In the genomic region with DNA sequence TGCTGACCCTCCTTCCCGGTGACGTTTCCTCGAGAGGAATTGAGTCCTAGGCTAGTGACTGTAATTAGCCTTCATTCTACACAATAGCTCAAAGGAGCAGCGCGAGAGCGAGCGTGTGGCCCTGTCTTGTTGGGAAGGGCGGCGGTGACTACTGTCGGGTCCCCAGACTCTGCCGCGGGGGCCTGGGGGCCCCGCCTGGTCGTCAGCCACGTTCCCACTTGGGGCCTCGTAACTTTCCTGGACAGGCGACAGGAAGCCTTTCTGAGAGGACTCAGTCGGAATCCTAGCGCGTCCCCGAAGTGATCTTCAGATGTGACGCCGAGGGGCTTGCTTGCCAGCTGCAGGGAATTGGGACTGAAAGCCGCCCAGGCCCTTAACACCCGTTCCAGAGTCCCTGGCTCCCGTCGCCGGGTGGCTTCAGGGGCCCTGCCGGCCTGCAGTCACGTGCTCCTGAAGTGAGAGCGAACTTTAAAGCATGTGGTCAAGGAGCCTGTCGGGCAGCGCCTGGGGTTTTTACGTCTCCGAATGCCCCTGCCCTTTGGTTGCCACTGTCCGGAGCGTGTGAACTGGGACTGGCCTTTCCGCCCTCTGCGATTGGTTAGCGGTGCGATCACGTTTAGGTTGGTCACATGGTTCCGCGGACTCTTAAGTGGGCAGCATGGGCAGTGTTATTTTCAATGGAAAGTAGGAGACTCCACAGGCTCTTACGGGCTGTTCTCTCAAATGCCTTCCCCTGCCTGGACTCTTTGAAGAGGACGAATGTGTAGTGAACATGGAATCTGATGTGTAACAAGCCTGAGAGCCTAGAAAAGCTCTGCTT, we compare ENCODE assay signal across 8 cellular contexts. TPM values are rescaled to one million over a fixed set of nuclear protein-coding genes. Genes with fewer than 3 reads are reported as not detected.
DNase-seq lines count a peak whose midpoint lies in the region; ATAC-seq and TF ChIP-seq lines count a peak whose summit lies in the region.

No MANE protein-coding gene starts in this region.

- H3K27me3 Mint-ChIP-seq in activated T-cell treated with anti-CD3 and anti-CD28 coated beads, Interleukin-2, amount 50 U/mL, for 4 hours (ENCODE audit: low read depth), result peaks cover 51% of the 10 kb centered on the region
- H3K27me3 Mint-ChIP-seq in activated T-helper 1 cell treated with anti-CD3 and anti-CD28 coated beads, Interleukin-12 subunit alpha, Interleukin-12 subunit beta, Interleukin-2, Interleukin-4 antibody, amounts not matched to agents 30 ng/mL and 10 ng/mL and 1 ng/mL, durations not matched to agents 14 hours and 24 hours and 36 hours (ENCODE audit: insufficient read depth), result peaks cover 26% of the 10 kb centered on the region
- H3K27me3 Mint-ChIP-seq in glutamatergic neuron (ENCODE audit: unreplicated experiment) (peaks cover 8% of the 10 kb centered on the region), nephron (ENCODE audit: low read depth) (peaks cover 20% of the 10 kb centered on the region)

- H3K4me1 ChIP-seq in Loucy (ENCODE audit: insufficient read depth, low read length, poor library complexity, severe bottlenecking), result peaks cover 63% of the 10 kb centered on the region

- no peak for DNase-seq in activated T-cell treated with anti-CD3 and anti-CD28 coated beads, Interleukin-2, amount 50 U/mL, for 4 hours
- DNase-seq in activated T-cell treated with anti-CD3 and anti-CD28 coated beads for 4 hours (no peak), glutamatergic neuron (peak; percentile 51)
- no peak for DNase-seq in activated T-helper 1 cell treated with anti-CD3 and anti-CD28 coated beads, Interleukin-12 subunit alpha, Interleukin-12 subunit beta, Interleukin-2, Interleukin-4 antibody, amounts not matched to agents 30 ng/mL and 10 ng/mL and 1 ng/mL, durations not matched to agents 14 hours and 24 hours and 36 hours (ENCODE audit: low spot score)

- no peaks in the 10 kb centered on the region for H3K27me3 ChIP-seq in Loucy (ENCODE audit: insufficient read depth, low read length, poor library complexity, severe bottlenecking)

- peak overlapping the region; percentile 42; the same call in 1 of the 2 replicates for H2AFZ ChIP-seq in Loucy (ENCODE audit: low read length)

- peak overlapping the region; percentile 61 for H3K27ac Mint-ChIP-seq in activated T-helper 1 cell treated with anti-CD3 and anti-CD28 coated beads, Interleukin-12 subunit alpha, Interleukin-12 subunit beta, Interleukin-2, Interleukin-4 antibody, amounts not matched to agents 30 ng/mL and 10 ng/mL and 1 ng/mL, durations not matched to agents 14 hours and 24 hours and 36 hours
- H3K27ac Mint-ChIP-seq in glutamatergic neuron (ENCODE audit: unreplicated experiment) (peak overlapping the region; percentile 8), nephron (peak overlapping the region; percentile 88 to 92 (median 92))

- peak overlapping the region; percentile 88 for H3K9ac ChIP-seq in Loucy (ENCODE audit: low read depth, low read length, poor library complexity, severe bottlenecking)

- peak overlapping the region; percentile 89 for H3K4me3 ChIP-seq in Loucy (ENCODE audit: low read length, poor library complexity, severe bottlenecking)

- H3K9me3 Mint-ChIP-seq in activated T-cell treated with anti-CD3 and anti-CD28 coated beads, Interleukin-2, amount 50 U/mL, for 4 hours, result no peaks in the 10 kb centered on the region
- H3K9me3 Mint-ChIP-seq in activated T-helper 1 cell treated with anti-CD3 and anti-CD28 coated beads, Interleukin-12 subunit alpha, Interleukin-12 subunit beta, Interleukin-2, Interleukin-4 antibody, amounts not matched to agents 30 ng/mL and 10 ng/mL and 1 ng/mL, durations not matched to agents 14 hours and 24 hours and 36 hours, result peaks cover 3% of the 10 kb centered on the region
- peaks cover 8% of the 10 kb centered on the region for H3K9me3 Mint-ChIP-seq in glutamatergic neuron (ENCODE audit: unreplicated experiment)
- H3K9me3 Mint-ChIP-seq in nephron, result no peaks in the 10 kb centered on the region

- ATAC-seq in activated T-cell treated with anti-CD3 and anti-CD28 coated beads, Interleukin-2, amount 50 U/mL, for 4 hours, result no peak
- ATAC-seq in GM19035 (IDR thresholded peaks at IDR 0.05; ENCODE audit: unreplicated experiment), result no peak
- ATAC-seq in GM21423 (IDR thresholded peaks at IDR 0.05; ENCODE audit: unreplicated experiment), result no peak

- TF ChIP-seq CTCF in Loucy (conservative IDR thresholded peaks at IDR 0.05; ENCODE audit: low read length) (no peak), glutamatergic neuron (IDR thresholded peaks at IDR 0.05; ENCODE audit: partially characterized antibody, unreplicated experiment) (no peak), nephron (IDR thresholded peaks at IDR 0.05; ENCODE audit: unreplicated experiment in 3 of 3) (no peak)

- H3K4me1 Mint-ChIP-seq in activated T-cell treated with anti-CD3 and anti-CD28 coated beads, Interleukin-2, amount 50 U/mL, for 4 hours (ENCODE audit: low read depth), result peaks cover 12% of the 10 kb centered on the region
- H3K4me1 Mint-ChIP-seq in activated T-helper 1 cell treated with anti-CD3 and anti-CD28 coated beads, Interleukin-12 subunit alpha, Interleukin-12 subunit beta, Interleukin-2, Interleukin-4 antibody, amounts not matched to agents 30 ng/mL and 10 ng/mL and 1 ng/mL, durations not matched to agents 14 hours and 24 hours and 36 hours (ENCODE audit: low read depth), result peaks cover 17% of the 10 kb centered on the region
- H3K4me1 Mint-ChIP-seq in glutamatergic neuron (ENCODE audit: low read depth, unreplicated experiment) (peaks cover 7% of the 10 kb centered on the region), nephron (peaks cover 45% of the 10 kb centered on the region)

- intact Hi-C loops in activated T-helper 1 cell treated with anti-CD3 and anti-CD28 coated beads, Interleukin-12 subunit alpha, Interleukin-12 subunit beta, Interleukin-2, Interleukin-4 antibody, amounts not matched to agents 30 ng/mL and 10 ng/mL and 1 ng/mL, durations not matched to agents 14 hours and 24 hours and 36 hours (cut with micrococcal nuclease), result loop anchor here (2.0 to 10.0 kb wide), 7 partner anchors 106 to 902 kb away; a partner anchor contains a TSS

- H3F3A ChIP-seq in Loucy (ENCODE audit: low read depth), result no peaks in the 10 kb centered on the region

- peaks cover 86% of the 10 kb centered on the region for H3K79me2 ChIP-seq in Loucy (ENCODE audit: insufficient read depth, low read length)

- no peaks in the 10 kb centered on the region for H3K9me3 ChIP-seq in Loucy (ENCODE audit: insufficient read depth, low read depth, low read length)

- H3K4me2 ChIP-seq in Loucy (ENCODE audit: low read depth, low read length, poor library complexity, severe bottlenecking), result peak overlapping the region; percentile 82

- H3K9me2 ChIP-seq in Loucy (replicated peaks; ENCODE audit: low read depth, low read length), result no peaks in the 10 kb centered on the region

- no peaks in the 10 kb centered on the region for H3K36me3 Mint-ChIP-seq in activated T-cell treated with anti-CD3 and anti-CD28 coated beads, Interleukin-2, amount 50 U/mL, for 4 hours (ENCODE audit: insufficient read depth)
- H3K36me3 Mint-ChIP-seq in activated T-helper 1 cell treated with anti-CD3 and anti-CD28 coated beads, Interleukin-12 subunit alpha, Interleukin-12 subunit beta, Interleukin-2, Interleukin-4 antibody, amounts not matched to agents 30 ng/mL and 10 ng/mL and 1 ng/mL, durations not matched to agents 14 hours and 24 hours and 36 hours (ENCODE audit: low read depth), result peaks cover 2% of the 10 kb centered on the region
- H3K36me3 Mint-ChIP-seq in glutamatergic neuron (ENCODE audit: unreplicated experiment) (peaks cover 3% of the 10 kb centered on the region), nephron (ENCODE audit: low read depth) (no peaks in the 10 kb centered on the region)

- H3K4me3 Mint-ChIP-seq in activated T-cell treated with anti-CD3 and anti-CD28 coated beads, Interleukin-2, amount 50 U/mL, for 4 hours, result peak overlapping the region; percentile 77
- peak overlapping the region; percentile 86 for H3K4me3 Mint-ChIP-seq in activated T-helper 1 cell treated with anti-CD3 and anti-CD28 coated beads, Interleukin-12 subunit alpha, Interleukin-12 subunit beta, Interleukin-2, Interleukin-4 antibody, amounts not matched to agents 30 ng/mL and 10 ng/mL and 1 ng/mL, durations not matched to agents 14 hours and 24 hours and 36 hours
- H3K4me3 Mint-ChIP-seq in glutamatergic neuron (ENCODE audit: unreplicated experiment) (peak overlapping the region; percentile 96), nephron (peak overlapping the region; percentile 87 to 97 (median 93))

- H4K20me1 ChIP-seq in Loucy (ENCODE audit: insufficient read depth, low read length, poor library complexity, severe bottlenecking), result peaks cover 49% of the 10 kb centered on the region

- H3K36me3 ChIP-seq in Loucy (ENCODE audit: insufficient read depth, low read length), result no peaks in the 10 kb centered on the region

RNA-seq across cellular contexts. Expression of a gene that starts 1.7 kb away (rescaled TPM):
- 1 to 10 TPM; 1.5 to 4.6 (median 3.0) TPM for total RNA-seq in activated T-cell treated with anti-CD3 and anti-CD28 coated beads, Interleukin-2, amount 50 U/mL, for 4 hours
- total RNA-seq in activated T-helper 1 cell treated with anti-CD3 and anti-CD28 coated beads, Interleukin-12 subunit alpha, Interleukin-12 subunit beta, Interleukin-2, Interleukin-4 antibody, amounts not matched to agents 30 ng/mL and 10 ng/mL and 1 ng/mL, durations not matched to agents 14 hours and 24 hours and 36 hours, result 4.9 and 5.2 TPM in 2 replicates
- 28.8 TPM for total RNA-seq in glutamatergic neuron (ENCODE audit: unreplicated experiment)

Comparison
In these comparisons a context has a peak if more than half of its experiments do, and no peak if none do; other contexts are left out.
1. H3K27ac Mint-ChIP-seq: peak in every context shown above with its lines; median percentile 92 in nephron; 61 in activated T-helper 1 cell treated with anti-CD3 and anti-CD28 coated beads, Interleukin-12 subunit alpha, Interleukin-12 subunit beta, Interleukin-2, Interleukin-4 antibody, amounts not matched to agents 30 ng/mL and 10 ng/mL and 1 ng/mL, durations not matched to agents 14 hours and 24 hours and 36 hours; 8 in glutamatergic neuron.